In genomic region chr19:13100871-13101589, GRCh38 we compare ENCODE assay signal across 1 cellular context.
TF ChIP-seq lines count a peak whose summit lies in the region.

No MANE protein-coding gene starts in this region.

TF ChIP-seq in GM23338, 12 proteins besides CTCF, POLR2A, EP300 and RAD21 (continued from another document):
- no peak for TF ChIP-seq ZNF462 (CRISPR knock-in tag; IDR thresholded peaks at IDR 0.05)
- no peak for TF ChIP-seq ZNF114 (CRISPR knock-in tag; IDR thresholded peaks at IDR 0.05)
- no peak for TF ChIP-seq JUNB (IDR thresholded peaks at IDR 0.05; ENCODE audit: unreplicated experiment)
- no peak for TF ChIP-seq EZH2 (IDR thresholded peaks at IDR 0.05; ENCODE audit: low read depth, unreplicated experiment)
- TF ChIP-seq ETS1 (IDR thresholded peaks at IDR 0.05): no peak
- no peak for TF ChIP-seq EZH2phosphoT487 (IDR thresholded peaks at IDR 0.05; ENCODE audit: unreplicated experiment)
